Comparison of ENCODE assay signal across 1 cellular context in the genomic region with DNA sequence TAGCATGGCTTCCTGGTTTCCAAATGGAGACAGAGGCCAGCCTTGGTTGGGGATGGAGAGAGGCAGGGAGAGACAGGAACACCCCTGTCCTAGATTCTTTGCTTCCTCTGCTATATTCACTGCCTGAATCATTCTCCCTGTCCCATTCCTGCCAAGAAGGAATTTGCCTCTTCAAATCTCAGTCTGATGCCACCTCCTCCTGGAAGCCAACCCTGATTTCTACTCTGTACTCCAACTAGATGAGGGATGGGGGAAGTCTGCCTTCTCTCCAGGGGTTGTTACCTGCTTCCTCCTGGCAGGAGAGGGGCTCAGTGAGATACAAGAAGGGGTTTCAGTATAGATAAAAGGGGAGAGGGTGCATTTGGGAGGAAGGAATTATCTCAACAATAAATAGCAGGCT.
TF ChIP-seq lines count a peak whose summit lies in the region.

No MANE protein-coding gene starts in this region.

TF ChIP-seq in A549, 52 proteins besides CTCF, POLR2A, EP300 and RAD21:
- TF ChIP-seq, protein P1, sequence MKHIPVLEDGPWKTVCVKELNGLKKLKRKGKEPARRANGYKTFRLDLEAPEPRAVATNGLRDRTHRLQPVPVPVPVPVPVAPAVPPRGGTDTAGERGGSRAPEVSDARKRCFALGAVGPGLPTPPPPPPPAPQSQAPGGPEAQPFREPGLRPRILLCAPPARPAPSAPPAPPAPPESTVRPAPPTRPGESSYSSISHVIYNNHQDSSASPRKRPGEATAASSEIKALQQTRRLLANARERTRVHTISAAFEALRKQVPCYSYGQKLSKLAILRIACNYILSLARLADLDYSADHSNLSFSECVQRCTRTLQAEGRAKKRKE (CRISPR knock-in tag; IDR thresholded peaks at IDR 0.05; ENCODE audit: low read depth) = no peak
- peak; percentile 78 for TF ChIP-seq ZFP36 (IDR thresholded peaks at IDR 0.05; ENCODE audit: borderline replicate concordance, partially characterized antibody)
TF ChIP-seq in A549: peak in this region for 1.
